In the genomic region with DNA sequence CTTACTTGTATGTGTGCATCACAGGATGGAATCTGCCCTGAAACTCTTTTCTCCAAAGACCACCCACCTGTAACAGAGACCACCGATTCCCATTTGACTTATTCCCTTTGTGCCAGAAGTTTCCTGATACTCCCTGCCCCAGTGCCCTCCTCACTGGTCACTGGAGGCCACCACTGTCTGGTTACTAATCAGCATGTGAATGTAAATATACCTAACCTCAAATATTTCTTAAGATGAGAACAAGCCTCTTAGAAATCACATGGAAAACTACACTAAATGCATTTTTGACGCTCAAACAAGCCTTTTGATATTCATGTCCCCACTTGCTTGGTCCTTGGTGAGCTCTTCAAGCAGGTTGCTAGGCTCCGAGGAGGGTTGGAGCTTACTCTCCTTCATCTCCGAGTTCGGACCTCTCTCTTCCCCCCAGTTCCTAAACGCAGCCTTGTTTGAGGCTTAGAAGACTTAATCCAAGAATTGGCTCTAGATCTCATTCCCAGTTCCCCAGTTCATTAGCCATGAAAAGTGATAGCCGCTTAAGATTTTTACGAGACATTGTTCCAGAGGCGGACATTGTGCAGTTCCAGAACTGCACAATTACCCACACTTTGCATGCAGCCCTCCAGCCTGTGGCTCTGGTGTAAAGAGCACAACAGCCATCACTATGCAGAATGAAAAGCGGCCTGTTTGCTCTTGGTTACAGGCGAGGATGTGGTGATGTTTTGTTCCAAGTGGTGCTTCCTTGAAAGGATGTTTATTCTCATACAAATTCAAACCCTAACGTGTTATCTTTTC, we compare ENCODE assay signal across 18 cellular contexts.
"Had no signal": no experiment of that assay in that cellular context is flagged by ENCODE, and none has a peak within 500 bp of the region (broad histone marks: within the 10 kb centered on the region; RNA-seq: fewer than 3 reads in every experiment).

No MANE protein-coding gene starts in this region.

- H3K4me1 Mint-ChIP-seq: activated naive CD8-positive, alpha-beta T cell treated with anti-CD3 and anti-CD28 coated beads for 36 hours; stimulated activated memory B cell treated with anti-CD40 and anti-IgM and Interleukin-4, amounts not matched to agents 10 μg/mL and 1 μg/mL and 100 μg/mL, for 72 hours; T-cell had no signal

- H3K36me3 Mint-ChIP-seq: activated naive CD8-positive, alpha-beta T cell treated with anti-CD3 and anti-CD28 coated beads for 36 hours; stimulated activated memory B cell treated with anti-CD40 and anti-IgM and Interleukin-4, amounts not matched to agents 10 μg/mL and 1 μg/mL and 100 μg/mL, for 72 hours; T-cell had no signal

- H3K27me3 ChIP-seq: cardiac muscle cell, gastrocnemius medialis, neutrophil, right lobe of liver, transverse colon had no signal

- H3K9me3 Mint-ChIP-seq: activated CD8-positive, alpha-beta T cell treated with anti-CD3 and anti-CD28 coated beads for 36 hours; activated naive CD8-positive, alpha-beta T cell treated with anti-CD3 and anti-CD28 coated beads for 36 hours had no signal

- H3K4me1 ChIP-seq: gastrocnemius medialis, left ventricle myocardium inferior, right lobe of liver had no signal

- DNase-seq: activated CD8-positive, alpha-beta memory T cell treated with anti-CD3 and anti-CD28 coated beads, Interleukin-2, amount 50 U/mL, for 4 hours; activated CD8-positive, alpha-beta T cell treated with anti-CD3 and anti-CD28 coated beads for 36 hours; activated gamma-delta T cell treated with Interleukin-2 at 50 U/mL for 16 hours; activated naive CD8-positive, alpha-beta T cell treated with anti-CD3 and anti-CD28 coated beads for 36 hours; activated T-cell treated with anti-CD3 and anti-CD28 coated beads, Interleukin-2, amount 50 U/mL, for 72 hours; aorta; gastrocnemius medialis; left ventricle myocardium inferior; right lobe of liver; stimulated activated CD4-positive, alpha-beta T cell treated with anti-CD3 and anti-CD28 coated beads, Interleukin-1b, Interleukin-23, amount 100 ng/mL, for 48 hours; T-cell; T1000; transverse colon had no signal

- H3K4me3 Mint-ChIP-seq: activated CD8-positive, alpha-beta T cell treated with anti-CD3 and anti-CD28 coated beads for 36 hours; activated naive CD8-positive, alpha-beta T cell treated with anti-CD3 and anti-CD28 coated beads for 36 hours; activated T-cell treated with anti-CD3 and anti-CD28 coated beads, Interleukin-2, amount 50 U/mL, for 72 hours; stimulated activated memory B cell treated with anti-CD40 and anti-IgM and Interleukin-4, amounts not matched to agents 10 μg/mL and 1 μg/mL and 100 μg/mL, for 72 hours; T-cell had no signal

- ATAC-seq: activated CD8-positive, alpha-beta T cell treated with anti-CD3 and anti-CD28 coated beads for 36 hours; activated T-cell treated with anti-CD3 and anti-CD28 coated beads, Interleukin-2, amount 50 U/mL, for 72 hours; gastrocnemius medialis; right lobe of liver; stimulated activated memory B cell treated with anti-CD40 and anti-IgM and Interleukin-4, amounts not matched to agents 10 μg/mL and 1 μg/mL and 100 μg/mL, for 72 hours; T-cell had no signal

- H3K27me3 Mint-ChIP-seq: activated CD8-positive, alpha-beta T cell treated with anti-CD3 and anti-CD28 coated beads for 36 hours; activated naive CD8-positive, alpha-beta T cell treated with anti-CD3 and anti-CD28 coated beads for 36 hours; stimulated activated memory B cell treated with anti-CD40 and anti-IgM and Interleukin-4, amounts not matched to agents 10 μg/mL and 1 μg/mL and 100 μg/mL, for 72 hours; T-cell had no signal

- H3K9me3 ChIP-seq: gastrocnemius medialis, left ventricle myocardium inferior, neutrophil, right lobe of liver, transverse colon had no signal

- H3K27ac Mint-ChIP-seq: activated CD8-positive, alpha-beta T cell treated with anti-CD3 and anti-CD28 coated beads for 36 hours; activated naive CD8-positive, alpha-beta T cell treated with anti-CD3 and anti-CD28 coated beads for 36 hours; activated T-cell treated with anti-CD3 and anti-CD28 coated beads, Interleukin-2, amount 50 U/mL, for 72 hours; progenitor cell of endocrine pancreas; stimulated activated memory B cell treated with anti-CD40 and anti-IgM and Interleukin-4, amounts not matched to agents 10 μg/mL and 1 μg/mL and 100 μg/mL, for 72 hours; T-cell had no signal

- H3K27ac ChIP-seq: cardiac muscle cell, gastrocnemius medialis, left ventricle myocardium inferior, neutrophil, right lobe of liver, transverse colon, VCaP had no signal

- H3K36me3 ChIP-seq: cardiac muscle cell, gastrocnemius medialis, left ventricle myocardium inferior, neutrophil, right lobe of liver, transverse colon had no signal

- H3K4me3 ChIP-seq: cardiac muscle cell, gastrocnemius medialis, left ventricle myocardium inferior, right lobe of liver, transverse colon had no signal
